In genomic region chr10:76310681-76311080, GRCh38 we compare ENCODE assay signal across 2 cellular contexts.
TF ChIP-seq lines count a peak whose summit lies in the region.

No MANE protein-coding gene starts in this region.

TF ChIP-seq in SK-N-SH, 30 proteins besides CTCF, POLR2A, EP300 and RAD21 (continued from another document):
- TF ChIP-seq IRF3 (IDR thresholded peaks at IDR 0.05; ENCODE audit: low read depth, low read length) (no peak), TEAD4 (IDR thresholded peaks at IDR 0.05; ENCODE audit: borderline replicate concordance, insufficient read depth) (no peak), MXI1 (IDR thresholded peaks at IDR 0.05; ENCODE audit: low read depth, low read length) (no peak), USF2 (IDR thresholded peaks at IDR 0.05; ENCODE audit: borderline replicate concordance, low read depth, low read length) (no peak), GABPA (IDR thresholded peaks at IDR 0.05; ENCODE audit: low read depth) (no peak), JUND (IDR thresholded peaks at IDR 0.05) (no peak)

TF ChIP-seq in SK-N-SH treated with all-trans-retinoic acid at 6 μM for 48 hours, 23 proteins besides CTCF, POLR2A, EP300 and RAD21 (continued from another document):
- TF ChIP-seq POU6F1 (CRISPR knock-in tag; IDR thresholded peaks at IDR 0.05; ENCODE audit: borderline replicate concordance, low read depth) (no peak), TCF4 (CRISPR knock-in tag; IDR thresholded peaks at IDR 0.05; ENCODE audit: borderline replicate concordance) (no peak), PATZ1 (CRISPR knock-in tag; IDR thresholded peaks at IDR 0.05; ENCODE audit: borderline replicate concordance) (no peak)
